11 cellular contexts compared by ENCODE assay signal in genomic region chr14:89607453-89607852, GRCh38.
"Had no signal": no experiment of that assay in that cellular context is flagged by ENCODE, and none has a peak within 500 bp of the region (broad histone marks: within the 10 kb centered on the region; RNA-seq: fewer than 3 reads in every experiment).

No MANE protein-coding gene starts in this region.

- ATAC-seq: foreskin keratinocyte, lower lobe of right lung, right lobe of liver had no signal

- H3K4me3 ChIP-seq: colonic mucosa, esophagus muscularis mucosa, lower lobe of right lung, right lobe of liver, suprapubic skin had no signal

- DNase-seq: activated naive CD4-positive, alpha-beta T cell treated with anti-CD3 and anti-CD28 coated beads for 36 hours; colonic mucosa; foreskin keratinocyte; head of caudate nucleus; left cardiac atrium; lower lobe of right lung; right lobe of liver; SW 1271; trophoblast cell had no signal
